8 cellular contexts compared by ENCODE assay signal in genomic region chr14:69129264-69129880, GRCh38. TPM values are rescaled to one million over a fixed set of nuclear protein-coding genes. Genes with fewer than 3 reads are reported as not detected.
DNase-seq lines count a peak whose midpoint lies in the region; ATAC-seq and TF ChIP-seq lines count a peak whose summit lies in the region.

No MANE protein-coding gene starts in this region.

- TF ChIP-seq CTCF in right atrium auricular region (IDR thresholded peaks at IDR 0.05) = peak; percentile 66 to 93

- H3K36me3 ChIP-seq in right atrium auricular region = no peaks in the 10 kb centered on the region

- ATAC-seq in GM21447 (IDR thresholded peaks at IDR 0.05; ENCODE audit: unreplicated experiment) (peak; percentile 60), T-helper 17 cell (peak; percentile 92), GM19023 (IDR thresholded peaks at IDR 0.05; ENCODE audit: unreplicated experiment) (no peak)

- H3K27me3 ChIP-seq in right atrium auricular region = no peaks in the 10 kb centered on the region

- peak; percentile 75 to 76 for DNase-seq in AML-193 (lab: John Stamatoyannopoulos, UW)
- peak; percentile 79 for DNase-seq in NCI-H1694 (lab: John Stamatoyannopoulos, UW)
- DNase-seq in T-helper 17 cell = peak; percentile 36 to 61 (median 44)
- peak; percentile 72 for DNase-seq in amniotic stem cell (lab: John Stamatoyannopoulos, UW)
- peak; percentile 73 for DNase-seq in right atrium auricular region (ENCODE audit: low spot score)
- DNase-seq in renal cortical epithelial cell (ENCODE audit: low read depth) = peak; percentile 83

- H3K27ac ChIP-seq in right atrium auricular region = peak overlapping the region in 1 of 2 donors; percentile 9

- H3K4me3 Mint-ChIP-seq in T-helper 17 cell = peak overlapping the region; percentile 36

- H3K9me3 ChIP-seq in T-helper 17 cell (ENCODE audit: control insufficient read depth, low read length, poor library complexity, severe bottlenecking) (no peaks in the 10 kb centered on the region), right atrium auricular region (no peaks in the 10 kb centered on the region)

- H3K36me3 Mint-ChIP-seq in T-helper 17 cell (ENCODE audit: low read depth) = no peaks in the 10 kb centered on the region

- H3K4me1 Mint-ChIP-seq in T-helper 17 cell = peaks cover 48% of the 10 kb centered on the region

- peak overlapping the region; percentile 76 for H3K27ac Mint-ChIP-seq in T-helper 17 cell

- no peak overlapping the region for H3K4me3 ChIP-seq in right atrium auricular region

- no peaks in the 10 kb centered on the region for H3K27me3 Mint-ChIP-seq in T-helper 17 cell

- peaks cover 0 to 50% of the 10 kb centered on the region in 2 donors for H3K4me1 ChIP-seq in right atrium auricular region

RNA-seq across cellular contexts. Expression of gene DCAF5, which starts 23.5 kb away (rescaled TPM):
- total RNA-seq in T-helper 17 cell (10 to 100 TPM; 55.0 to 61.6 TPM), right atrium auricular region (10 to 100 TPM; 33.1 to 38.8 TPM), renal cortical epithelial cell (12.2 and 30.8 TPM in 2 replicates)
